21 cellular contexts compared by ENCODE assay signal in the genomic region with DNA sequence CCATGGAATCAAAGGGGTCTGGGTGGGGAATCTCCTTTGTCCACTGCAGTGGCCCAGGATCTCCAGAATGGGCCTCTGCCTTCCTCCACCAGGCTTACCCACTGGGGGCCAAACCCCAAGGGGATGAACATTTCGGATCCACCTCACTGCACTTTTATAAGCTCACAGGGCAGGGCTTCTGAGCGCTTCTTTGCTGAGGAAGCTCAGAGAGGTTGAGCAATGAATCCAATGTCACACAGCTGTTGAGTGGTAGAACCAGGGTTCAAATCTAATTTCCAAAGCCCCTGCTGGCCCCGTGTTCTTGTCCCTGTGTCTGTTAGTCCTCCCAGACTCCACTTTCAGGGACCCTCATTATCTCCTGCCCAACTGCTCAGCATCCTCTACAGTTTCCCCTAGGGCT.
DNase-seq lines count a peak whose midpoint lies in the region; ATAC-seq, FAIRE-seq and TF ChIP-seq lines count a peak whose summit lies in the region.
"Had no signal": no experiment of that assay in that cellular context is flagged by ENCODE, and none has a peak within 500 bp of the region (broad histone marks: within the 10 kb centered on the region; RNA-seq: fewer than 3 reads in every experiment).

No MANE protein-coding gene starts in this region.

- intact Hi-C loops in HepG2 (cut with micrococcal nuclease; ENCODE audit: unreplicated experiment), result no loop called here
- intact Hi-C loops in right lobe of liver (cut with DNase I), result no loop called here
- intact Hi-C loops in K562 (cut with micrococcal nuclease), result no loop called here
- intact Hi-C loops in esophagus muscularis mucosa (cut with DNase I), result no loop called here

- TF ChIP-seq RAD21 in HepG2 (CRISPR knock-in tag; IDR thresholded peaks at IDR 0.05) (no peak), K562 (CRISPR knock-in tag; conservative IDR thresholded peaks at IDR 0.05 in 1 of 2, IDR thresholded peaks at IDR 0.05 in 1 of 2) (no peak)

- CTCF ChIA-PET in HepG2 (lab: Yijun Ruan, JAX; ENCODE audit: low intra/inter-chr PET ratio, low total read pairs) (no interaction called here), HEK293 (lab: Yijun Ruan, JAX) (interaction anchor here (0.6 kb wide), 1 partner anchor 32 kb away, joined by 3 read pairs; no protein-coding TSS in a partner anchor), K562 (lab: Yijun Ruan, JAX; ENCODE audit: low intra/inter-chr PET ratio) (no interaction called here)

- no peaks in the 10 kb centered on the region for H3K79me2 ChIP-seq in HepG2 (ENCODE audit: insufficient read depth, low read length)
- no peaks in the 10 kb centered on the region for H3K79me2 ChIP-seq in K562 (ENCODE audit: control insufficient read depth, insufficient read depth, low read length)

- H4K20me1 ChIP-seq in HepG2 (ENCODE audit: insufficient read depth, low read length) (no peaks in the 10 kb centered on the region), K562 (replicated peaks; ENCODE audit: control insufficient read depth, insufficient read depth, low read length) (peaks cover 10% of the 10 kb centered on the region)

- no peak for TF ChIP-seq POLR2A in HepG2 (IDR thresholded peaks at IDR 0.05; ENCODE audit: insufficient read depth in 1 of 2, low read depth in 2 of 2, low read length in 2 of 2)
- TF ChIP-seq POLR2A in right lobe of liver (IDR thresholded peaks at IDR 0.05), result no peak
- TF ChIP-seq POLR2A in K562 (conservative IDR thresholded peaks at IDR 0.05), result no peak
- no peak for TF ChIP-seq POLR2A in esophagus muscularis mucosa (IDR thresholded peaks at IDR 0.05; ENCODE audit: low read depth)

- POLR2A ChIA-PET in HepG2 (lab: Yijun Ruan, JAX) (no interaction called here), HEK293 (lab: Yijun Ruan, JAX) (no interaction called here), K562 (lab: Yijun Ruan, JAX) (interaction anchor here (0.7 to 1.1 kb wide), 3 partner anchors 9 to 98 kb away, joined by 3 to 4 read pairs (median 4); no protein-coding TSS in a partner anchor)

- no peaks in the 10 kb centered on the region for H3K9me1 ChIP-seq in K562 (ENCODE audit: control insufficient read depth, insufficient read depth, low read length)

- H3K4me1 ChIP-seq in HepG2 (ENCODE audit: insufficient read depth, low read length) (peaks cover 14% of the 10 kb centered on the region), right lobe of liver (no peaks in the 10 kb centered on the region), HEK293 (ENCODE audit: control insufficient read depth, insufficient read depth, low read length) (no peaks in the 10 kb centered on the region), K562 (replicated peaks in 1 of 2; ENCODE audit: control insufficient read depth in 2 of 2, insufficient read depth in 2 of 2, low read length in 2 of 2) (no peaks in the 10 kb centered on the region), esophagus muscularis mucosa (no peaks in the 10 kb centered on the region)
- H3K4me1 ChIP-seq: A549, Caco-2 had no signal

- no peak overlapping the region for H3K4me3 ChIP-seq in HepG2 (replicated peaks in 1 of 3; ENCODE audit: insufficient read depth in 1 of 3, low read depth in 2 of 3, low read length in 3 of 3)
- H3K4me3 ChIP-seq in right lobe of liver, result no peak overlapping the region
- H3K4me3 ChIP-seq in HEK293 (ENCODE audit: low read depth, low read length), result no peak overlapping the region
- no peak overlapping the region for H3K4me3 ChIP-seq in K562
- H3K4me3 ChIP-seq in esophagus muscularis mucosa, result no peak overlapping the region
- H3K4me3 ChIP-seq: A549 had no signal

- TF ChIP-seq CTCF in HepG2 (CRISPR knock-in tag; IDR thresholded peaks at IDR 0.05) (no peak), right lobe of liver (IDR thresholded peaks at IDR 0.05) (no peak), HEK293 (tag by site-specific recombination; IDR thresholded peaks at IDR 0.05) (no peak), K562 (IDR thresholded peaks at IDR 0.05 in 2 of 3, conservative IDR thresholded peaks at IDR 0.05 in 1 of 3; ENCODE audit: insufficient read depth in 2 of 3, low read depth in 1 of 3, low read length in 3 of 3) (no peak), esophagus muscularis mucosa (IDR thresholded peaks at IDR 0.05) (no peak)

- H3K27ac ChIP-seq in HepG2 (ENCODE audit: extremely low read length, insufficient read depth, low read length), result no peak overlapping the region
- no peak overlapping the region for H3K27ac ChIP-seq in right lobe of liver
- H3K27ac ChIP-seq in HEK293 (ENCODE audit: extremely low read depth, low read depth, low read length), result no peak overlapping the region
- no peak overlapping the region for H3K27ac ChIP-seq in K562 (ENCODE audit: extremely low read depth, low read depth, low read length)
- H3K27ac ChIP-seq in esophagus muscularis mucosa (replicated peaks in 1 of 4), result no peak overlapping the region
- H3K27ac ChIP-seq: 22Rv1, A549, C4-2B had no signal

- no peak for TF ChIP-seq EP300 in HepG2 (IDR thresholded peaks at IDR 0.05; ENCODE audit: low read depth in 2 of 2, low read length in 2 of 2)
- no peak for TF ChIP-seq EP300 in HepG2 (CRISPR knock-in tag; IDR thresholded peaks at IDR 0.05; ENCODE audit: borderline replicate concordance)
- no peak for TF ChIP-seq EP300 in K562 (IDR thresholded peaks at IDR 0.05; ENCODE audit: low read length)
- TF ChIP-seq EP300 in esophagus muscularis mucosa (IDR thresholded peaks at IDR 0.05), result no peak

- H3K4me2 ChIP-seq in HepG2 (ENCODE audit: low read depth, low read length) (no peak overlapping the region), K562 (ENCODE audit: insufficient read depth, low read length) (no peak overlapping the region)
- H3K4me2 ChIP-seq: A549 had no signal

- BruUV-seq in HepG2 (replicated peaks; lab: Mats Ljungman, UMichigan), result no TSS peak
- BruUV-seq in K562 (replicated peaks; lab: Mats Ljungman, UMichigan), result no TSS peak

- H3K27me3 ChIP-seq in HepG2 (ENCODE audit: control insufficient read depth in 1 of 2, insufficient read depth in 2 of 2, low read length in 2 of 2) (no peaks in the 10 kb centered on the region; a peak in 1 of 5 replicates), right lobe of liver (no peaks in the 10 kb centered on the region), K562 (ENCODE audit: control insufficient read depth in 2 of 2, insufficient read depth in 2 of 2, low read length in 2 of 2) (peaks cover 3 to 25% of the 10 kb centered on the region in 2 experiments; a peak in 3 of 5 replicates), esophagus muscularis mucosa (peaks cover 0 to 71% (median 0%) of the 10 kb centered on the region in 4 donors)

- H3K36me3 ChIP-seq in HepG2 (replicated peaks in 1 of 2; ENCODE audit: control insufficient read depth in 1 of 2, insufficient read depth in 2 of 2, low read length in 2 of 2) (no peaks in the 10 kb centered on the region), right lobe of liver (no peaks in the 10 kb centered on the region), HEK293 (ENCODE audit: control insufficient read depth in 2 of 2, insufficient read depth in 1 of 2, low read length in 2 of 2) (no peaks in the 10 kb centered on the region), K562 (ENCODE audit: control insufficient read depth, insufficient read depth, low read length) (no peaks in the 10 kb centered on the region), esophagus muscularis mucosa (no peaks in the 10 kb centered on the region)

- no peak for ATAC-seq in HepG2
- no peak for ATAC-seq in right lobe of liver
- no peak for ATAC-seq in K562
- no peak for ATAC-seq in esophagus mucosa
- ATAC-seq: A549; CD8-positive, alpha-beta T cell had no signal

- H2AFZ ChIP-seq in HepG2 (ENCODE audit: low read length), result no peak overlapping the region
- no peak overlapping the region for H2AFZ ChIP-seq in K562 (ENCODE audit: low read depth, low read length)

- in situ Hi-C loops in HepG2 (cut with HindIII; ENCODE audit: extremely low pct_ligation_motif_present, low pct_unique_long_range_greater_than_20kb), result no loop called here
- in situ Hi-C loops in K562 (cut with MboI), result no loop called here

- 40% methylated on average over 2 of the region's 3 CpGs for WGBS in HepG2 (ENCODE audit: low lambda C conversion rate)
- 50% methylated on average over 1 of the region's 3 CpGs for WGBS in right lobe of liver (ENCODE audit: insufficient coverage, low coverage, low lambda C conversion rate, missing lambda C conversion rate)
- 0% methylated on average over 3 of the region's 3 CpGs for WGBS in K562 (ENCODE audit: insufficient coverage, low coverage, missing lambda C conversion rate)
- WGBS in esophagus muscularis mucosa, result 81% methylated on average over 3 of the region's 3 CpGs

- no peaks in the 10 kb centered on the region for H3K9me3 ChIP-seq in HepG2 (ENCODE audit: low read length)
- H3K9me3 ChIP-seq in right lobe of liver, result no peaks in the 10 kb centered on the region
- no peaks in the 10 kb centered on the region for H3K9me3 ChIP-seq in HEK293 (ENCODE audit: control insufficient read depth, insufficient read depth, low read depth, low read length)
- H3K9me3 ChIP-seq in K562 (replicated peaks; ENCODE audit: control insufficient read depth, insufficient read depth, low read depth, low read length), result no peaks in the 10 kb centered on the region
- no peaks in the 10 kb centered on the region for H3K9me3 ChIP-seq in esophagus muscularis mucosa
- H3K9me3 ChIP-seq: A549, Caco-2 had no signal

- DNase-seq in HepG2 (ENCODE audit: low spot score) (no peak), right lobe of liver (no peak), K562 (ENCODE audit: extremely low read depth in 1 of 4, low spot score in 3 of 4) (no peak), islet precursor cell (no peak), esophagus muscularis mucosa (ENCODE audit: extremely low spot score) (no peak)
- DNase-seq: AML-193; Caco-2; Calu3; CD4-positive, alpha-beta T cell; CD8-positive, alpha-beta T cell; DMS79 treated with DMSO at 0.1 percent for 48 hours; GF-D8 had no signal

- no peak for FAIRE-seq in HepG2 (lab: Jason Lieb, UNC)
- FAIRE-seq in K562 (lab: Jason Lieb, UNC), result no peak
- FAIRE-seq: A549, D721Med, G401.6, GM12891, GM19239 had no signal

- H3K9ac ChIP-seq in HepG2 (ENCODE audit: insufficient read depth, low read depth, low read length) (no peak overlapping the region), K562 (ENCODE audit: insufficient read depth in 1 of 2, low read depth in 2 of 2, low read length in 2 of 2) (no peak overlapping the region)

TF ChIP-seq in HepG2, 621 proteins besides CTCF, POLR2A, EP300 and RAD21 (continues in another document):
- TF ChIP-seq SATB2 (CRISPR knock-in tag; IDR thresholded peaks at IDR 0.05) (no peak), ZNF460 (CRISPR knock-in tag; IDR thresholded peaks at IDR 0.05; ENCODE audit: borderline replicate concordance) (no peak), ZBTB20 (CRISPR knock-in tag; IDR thresholded peaks at IDR 0.05; ENCODE audit: borderline replicate concordance, low read depth) (no peak)

TF ChIP-seq in HEK293, 187 proteins besides CTCF, POLR2A, EP300 and RAD21 (continues in another document):
- TF ChIP-seq ZNF221 (tag by site-specific recombination; IDR thresholded peaks at IDR 0.05; ENCODE audit: borderline replicate concordance) (no peak), ZNF768 (tag by site-specific recombination; IDR thresholded peaks at IDR 0.05) (0 out of 2 replicates have a peak, but pooled peaks have one; percentile 18), ZNF416 (tag by site-specific recombination; IDR thresholded peaks at IDR 0.05) (no peak)

TF ChIP-seq in K562, 482 proteins besides CTCF, POLR2A, EP300 and RAD21 (continues in another document):
- TF ChIP-seq ZFP36 (IDR thresholded peaks at IDR 0.05; ENCODE audit: low read depth, low read length, partially characterized antibody) (peak; percentile 42), ZNF224 (CRISPR knock-in tag; IDR thresholded peaks at IDR 0.05) (no peak), RBM25 (IDR thresholded peaks at IDR 0.05; ENCODE audit: low read depth, low read length, severe bottlenecking) (peak; percentile 65)
